ENCODE assay signal across 20 cellular contexts in the genomic region with DNA sequence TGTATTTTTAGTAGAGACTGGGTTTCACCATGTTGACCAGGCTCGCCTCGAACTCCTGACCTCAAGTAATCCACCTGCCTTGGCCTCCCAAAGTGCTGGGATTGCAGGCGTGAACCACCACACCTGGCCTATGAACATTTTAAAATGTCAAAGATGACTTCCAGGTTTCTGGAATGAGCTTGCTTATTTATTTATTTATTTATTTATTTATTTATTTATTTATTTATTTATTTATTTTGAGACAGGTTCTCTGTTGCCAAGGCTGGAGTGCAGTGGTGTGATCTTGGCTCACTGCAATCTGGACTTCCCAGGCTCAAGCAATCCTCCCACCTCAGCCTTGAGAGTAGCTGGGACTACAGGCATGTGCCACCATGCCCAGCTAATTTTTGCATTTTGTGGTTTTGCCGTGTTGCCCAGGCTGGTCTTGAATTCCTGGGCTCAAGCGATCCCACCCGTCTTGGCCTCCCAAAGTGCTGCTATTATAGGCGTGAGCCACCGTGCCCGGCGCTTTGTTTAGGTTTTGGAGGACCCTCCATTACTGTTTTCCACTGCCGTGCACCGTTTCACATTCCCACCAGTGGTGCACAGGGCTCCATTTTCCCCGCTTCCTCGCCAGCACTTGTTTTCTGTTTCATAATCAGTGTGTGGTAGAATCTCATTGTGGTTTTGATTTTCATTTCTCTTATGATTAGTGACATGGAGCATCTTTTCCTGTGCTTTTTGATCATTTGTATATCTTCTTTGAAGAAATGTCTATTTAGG. TPM values are rescaled to one million over a fixed set of nuclear protein-coding genes. Genes with fewer than 3 reads are reported as not detected.
DNase-seq lines count a peak whose midpoint lies in the region; ATAC-seq and TF ChIP-seq lines count a peak whose summit lies in the region.
"Had no signal": no experiment of that assay in that cellular context is flagged by ENCODE, and none has a peak within 500 bp of the region (broad histone marks: within the 10 kb centered on the region; RNA-seq: fewer than 3 reads in every experiment).

No MANE protein-coding gene starts in this region.

- no peak overlapping the region for H3K4me3 ChIP-seq in endodermal cell (ENCODE audit: low read length)
- H3K4me3 ChIP-seq: gastroesophageal sphincter, SK-N-MC had no signal

- H3K9me3 ChIP-seq in endodermal cell (ENCODE audit: control insufficient read depth, low read length): no peaks in the 10 kb centered on the region
- H3K9me3 ChIP-seq: gastroesophageal sphincter had no signal

- no peak overlapping the region for H3K27ac ChIP-seq in endodermal cell (ENCODE audit: low read depth, low read length)
- H3K27ac ChIP-seq: brain microvascular endothelial cell, C4-2B, gastroesophageal sphincter, SK-N-MC had no signal

- H3K36me3 ChIP-seq in endodermal cell (ENCODE audit: control insufficient read depth, insufficient read depth, low read length): peaks cover 62% of the 10 kb centered on the region

- peak; percentile 62 for DNase-seq in activated CD8-positive, alpha-beta memory T cell treated with anti-CD3 and anti-CD28 coated beads, Interleukin-2, amount 50 U/mL, for 48 hours
- no peak for DNase-seq in activated CD8-positive, alpha-beta memory T cell treated with anti-CD3 and anti-CD28 coated beads for 24 hours
- DNase-seq in DMS79 treated with DMSO at 0.1 percent for 48 hours (lab: John Stamatoyannopoulos, UW) (peak; percentile 53), endodermal cell (peak; percentile 36), superior temporal gyrus (ENCODE audit: extremely low spot score) (no peak)
- peak; percentile 42 for DNase-seq in activated CD8-positive, alpha-beta T cell treated with anti-CD3 and anti-CD28 coated beads for 36 hours
- no peak for DNase-seq in NK-92 treated with Interleukin-12 subunit alpha and Interleukin-12 subunit beta, amount 100 ng/mL, for 24 hours (lab: John Stamatoyannopoulos, UW)
- DNase-seq: brain microvascular endothelial cell, erythroblast, NCI-H1417, NCI-H2171 treated with DMSO at 0.1 percent for 48 hours, NCI-H82 had no signal

- no peaks in the 10 kb centered on the region for H3K9me3 Mint-ChIP-seq in activated CD8-positive, alpha-beta T cell treated with anti-CD3 and anti-CD28 coated beads for 36 hours
- no peaks in the 10 kb centered on the region for H3K9me3 Mint-ChIP-seq in endodermal cell
- H3K9me3 Mint-ChIP-seq: dendritic cell treated with granulocyte-macrophage colony-stimulating factor and Interleukin-4, amounts not matched to agents 40 ng/mL and 50 ng/mL, for 4 days had no signal

- H3K27me3 ChIP-seq in endodermal cell (ENCODE audit: control insufficient read depth, insufficient read depth, low read length, poor library complexity, severe bottlenecking): no peaks in the 10 kb centered on the region
- H3K27me3 ChIP-seq: brain microvascular endothelial cell, gastroesophageal sphincter had no signal

- intact Hi-C loops in activated CD8-positive, alpha-beta T cell treated with anti-CD3 and anti-CD28 coated beads for 36 hours (cut with micrococcal nuclease): no loop called here

- H3K9ac ChIP-seq in endodermal cell (ENCODE audit: extremely low read depth, low read length, poor library complexity, severe bottlenecking): no peak overlapping the region

- H3K27ac Mint-ChIP-seq in activated CD8-positive, alpha-beta T cell treated with anti-CD3 and anti-CD28 coated beads for 36 hours: peak overlapping the region; percentile 40
- no peak overlapping the region for H3K27ac Mint-ChIP-seq in endodermal cell
- H3K27ac Mint-ChIP-seq: activated naive CD8-positive, alpha-beta T cell; dendritic cell treated with granulocyte-macrophage colony-stimulating factor and Interleukin-4, amounts not matched to agents 40 ng/mL and 50 ng/mL, for 4 days had no signal

- ATAC-seq in activated CD8-positive, alpha-beta T cell treated with anti-CD3 and anti-CD28 coated beads for 36 hours: peak; percentile 68
- no peak for ATAC-seq in GM18868 (IDR thresholded peaks at IDR 0.05; ENCODE audit: unreplicated experiment)
- ATAC-seq: gastroesophageal sphincter, Panc1 had no signal

- H3K4me3 Mint-ChIP-seq in activated CD8-positive, alpha-beta T cell treated with anti-CD3 and anti-CD28 coated beads for 36 hours: no peak overlapping the region
- H3K4me3 Mint-ChIP-seq in endodermal cell: no peak overlapping the region
- H3K4me3 Mint-ChIP-seq: activated naive CD8-positive, alpha-beta T cell; dendritic cell treated with granulocyte-macrophage colony-stimulating factor and Interleukin-4, amounts not matched to agents 40 ng/mL and 50 ng/mL, for 4 days had no signal

- no peak for TF ChIP-seq CTCF in activated CD8-positive, alpha-beta T cell treated with anti-CD3 and anti-CD28 coated beads for 36 hours (IDR thresholded peaks at IDR 0.05)
- no peak for TF ChIP-seq CTCF in endodermal cell (conservative IDR thresholded peaks at IDR 0.05)

- WGBS in endodermal cell (ENCODE audit: insufficient coverage in 1 of 2, insufficient read length in 1 of 2), 2 experiments: 90 to 97% methylated on average over 13 to 14 of the region's 14 CpGs

- no peaks in the 10 kb centered on the region for H3K4me1 ChIP-seq in endodermal cell (ENCODE audit: control insufficient read depth, insufficient read depth, low read length)
- H3K4me1 ChIP-seq: gastroesophageal sphincter had no signal

- peaks cover 33% of the 10 kb centered on the region for H3K36me3 Mint-ChIP-seq in activated CD8-positive, alpha-beta T cell treated with anti-CD3 and anti-CD28 coated beads for 36 hours (ENCODE audit: low read depth)
- peaks cover 47% of the 10 kb centered on the region for H3K36me3 Mint-ChIP-seq in endodermal cell (ENCODE audit: low read depth)

- peaks cover 14% of the 10 kb centered on the region for H3K4me1 Mint-ChIP-seq in activated CD8-positive, alpha-beta T cell treated with anti-CD3 and anti-CD28 coated beads for 36 hours (ENCODE audit: low read depth)
- H3K4me1 Mint-ChIP-seq in endodermal cell: peaks cover 2% of the 10 kb centered on the region

- no peaks in the 10 kb centered on the region for H3K27me3 Mint-ChIP-seq in activated CD8-positive, alpha-beta T cell treated with anti-CD3 and anti-CD28 coated beads for 36 hours
- no peaks in the 10 kb centered on the region for H3K27me3 Mint-ChIP-seq in endodermal cell (ENCODE audit: insufficient read depth)
- H3K27me3 Mint-ChIP-seq: activated naive CD8-positive, alpha-beta T cell; dendritic cell treated with granulocyte-macrophage colony-stimulating factor and Interleukin-4, amounts not matched to agents 40 ng/mL and 50 ng/mL, for 4 days had no signal

- CTCF ChIA-PET in activated CD8-positive, alpha-beta T cell treated with anti-CD3 and anti-CD28 coated beads for 36 hours (lab: Charles Lee): interaction anchor here (0.7 to 1.3 kb wide), 2 partner anchors 18 to 116 kb away, joined by 3 read pairs; no protein-coding TSS in a partner anchor

- POLR2A ChIA-PET in activated CD8-positive, alpha-beta T cell treated with anti-CD3 and anti-CD28 coated beads for 36 hours (lab: Charles Lee): no interaction called here

RNA-seq across cellular contexts. Expression of gene CFAP251, which starts 6.4 kb away (rescaled TPM):
- total RNA-seq in activated CD8-positive, alpha-beta T cell treated with anti-CD3 and anti-CD28 coated beads for 36 hours: 1 to 10 TPM; 2.0 to 2.9 TPM
- total RNA-seq in endodermal cell: 10 to 100 TPM in 1 of 2 donors, 1 to 10 TPM in 1; 3.4 to 11.2 TPM
- 2.8 TPM for polyA plus RNA-seq in endodermal cell (2013, experiment 1 of 2)
- 2.8 TPM for polyA plus RNA-seq in endodermal cell (2013, experiment 2 of 2)

RNA-seq across cellular contexts. Expression of gene PSMD9, which starts 23.4 kb away (rescaled TPM):
- total RNA-seq in activated CD8-positive, alpha-beta T cell treated with anti-CD3 and anti-CD28 coated beads for 36 hours: 10 to 100 TPM; 48.6 to 50.7 TPM
- total RNA-seq in endodermal cell: 10 to 100 TPM; 41.4 to 50.9 TPM
- 52.0 TPM for polyA plus RNA-seq in endodermal cell (2013, experiment 1 of 2)
- 53.1 TPM for polyA plus RNA-seq in endodermal cell (2013, experiment 2 of 2)

RNA-seq across cellular contexts. Expression of gene HPD, which starts 53.3 kb away (rescaled TPM):
- not detected for total RNA-seq in activated CD8-positive, alpha-beta T cell treated with anti-CD3 and anti-CD28 coated beads for 36 hours
- under 1 TPM; 0.55 to 0.71 TPM for total RNA-seq in endodermal cell
- 0.32 TPM for polyA plus RNA-seq in endodermal cell (2013, experiment 1 of 2)
- polyA plus RNA-seq in endodermal cell (2013, experiment 2 of 2): 0.21 TPM
- polyA plus RNA-seq: neural cell had no signal

Comparison
In these comparisons a context has a peak if more than half of its experiments do, and no peak if none do; other contexts are left out.
1. DNase-seq: peak in activated CD8-positive, alpha-beta memory T cell treated with anti-CD3 and anti-CD28 coated beads, Interleukin-2, amount 50 U/mL, for 48 hours (single experiment), DMS79 treated with DMSO at 0.1 percent for 48 hours (single experiment), activated CD8-positive, alpha-beta T cell treated with anti-CD3 and anti-CD28 coated beads for 36 hours (single experiment) and endodermal cell (single experiment); none in activated CD8-positive, alpha-beta memory T cell treated with anti-CD3 and anti-CD28 coated beads for 24 hours (single experiment), superior temporal gyrus (single experiment) and NK-92 treated with Interleukin-12 subunit alpha and Interleukin-12 subunit beta, amount 100 ng/mL, for 24 hours (single experiment).